In the genomic region with DNA sequence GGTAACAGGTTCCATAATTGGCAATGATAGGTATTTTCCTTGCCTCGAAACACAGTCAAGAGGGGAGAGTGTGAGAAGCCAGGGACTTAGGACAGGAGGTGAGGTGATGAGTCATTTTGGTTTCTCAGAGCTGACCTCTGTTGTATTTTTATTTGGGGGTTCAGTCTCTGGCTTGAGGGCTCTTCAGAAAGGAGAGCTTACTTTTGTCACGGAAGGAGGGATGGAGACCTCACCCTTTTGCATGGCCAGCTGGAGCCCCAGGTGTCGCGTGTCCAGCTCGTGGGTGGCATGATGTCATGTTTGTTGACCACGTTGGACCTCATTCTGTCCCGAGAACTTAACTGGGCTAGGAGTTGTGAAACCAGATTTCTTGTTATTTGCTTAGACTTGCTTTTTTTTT, we compare ENCODE assay signal across 10 cellular contexts.
DNase-seq lines count a peak whose midpoint lies in the region; ATAC-seq lines count a peak whose summit lies in the region.
"Had no signal": no experiment of that assay in that cellular context is flagged by ENCODE, and none has a peak within 500 bp of the region (broad histone marks: within the 10 kb centered on the region; RNA-seq: fewer than 3 reads in every experiment).

No MANE protein-coding gene starts in this region.

- H3K27ac Mint-ChIP-seq in stimulated activated memory B cell treated with anti-CD40 and anti-IgM and Interleukin-4, amounts not matched to agents 10 μg/mL and 1 μg/mL and 100 μg/mL, for 72 hours: peak overlapping the region; percentile 59

- H3K4me3 Mint-ChIP-seq in stimulated activated memory B cell treated with anti-CD40 and anti-IgM and Interleukin-4, amounts not matched to agents 10 μg/mL and 1 μg/mL and 100 μg/mL, for 72 hours: no peak overlapping the region

- H3K9me3 Mint-ChIP-seq in stimulated activated memory B cell treated with anti-CD40 and anti-IgM and Interleukin-4, amounts not matched to agents 10 μg/mL and 1 μg/mL and 100 μg/mL, for 72 hours: no peaks in the 10 kb centered on the region

- ATAC-seq in GM21786 (IDR thresholded peaks at IDR 0.05; ENCODE audit: unreplicated experiment) (peak; percentile 46), HG03378 (IDR thresholded peaks at IDR 0.05; ENCODE audit: unreplicated experiment) (peak; percentile 62)
- ATAC-seq in stimulated activated memory B cell treated with anti-CD40 and anti-IgM and Interleukin-4, amounts not matched to agents 10 μg/mL and 1 μg/mL and 100 μg/mL, for 72 hours: no peak

- H3K36me3 Mint-ChIP-seq in stimulated activated memory B cell treated with anti-CD40 and anti-IgM and Interleukin-4, amounts not matched to agents 10 μg/mL and 1 μg/mL and 100 μg/mL, for 72 hours: no peaks in the 10 kb centered on the region

- no peaks in the 10 kb centered on the region for H3K27me3 Mint-ChIP-seq in stimulated activated memory B cell treated with anti-CD40 and anti-IgM and Interleukin-4, amounts not matched to agents 10 μg/mL and 1 μg/mL and 100 μg/mL, for 72 hours

- H3K4me1 Mint-ChIP-seq in stimulated activated memory B cell treated with anti-CD40 and anti-IgM and Interleukin-4, amounts not matched to agents 10 μg/mL and 1 μg/mL and 100 μg/mL, for 72 hours: peaks cover 96% of the 10 kb centered on the region

- DNase-seq in DMS53 (lab: John Stamatoyannopoulos, UW): peak; percentile 21
- no peak for DNase-seq in DMS53 treated with DMSO at 0.1 percent for 48 hours (lab: John Stamatoyannopoulos, UW; ENCODE audit: unreplicated experiment)
- no peak for DNase-seq in NCI-H2081 (lab: John Stamatoyannopoulos, UW)
- DNase-seq in RKO (ENCODE audit: low spot score): no peak
- no peak for DNase-seq in cerebellar nuclear complex (lab: John Stamatoyannopoulos, UW)
- DNase-seq: hippocampal formation, NCI-H748 treated with DMSO at 0.1 percent for 48 hours had no signal
